ENCODE assay signal across 37 cellular contexts in the genomic region with DNA sequence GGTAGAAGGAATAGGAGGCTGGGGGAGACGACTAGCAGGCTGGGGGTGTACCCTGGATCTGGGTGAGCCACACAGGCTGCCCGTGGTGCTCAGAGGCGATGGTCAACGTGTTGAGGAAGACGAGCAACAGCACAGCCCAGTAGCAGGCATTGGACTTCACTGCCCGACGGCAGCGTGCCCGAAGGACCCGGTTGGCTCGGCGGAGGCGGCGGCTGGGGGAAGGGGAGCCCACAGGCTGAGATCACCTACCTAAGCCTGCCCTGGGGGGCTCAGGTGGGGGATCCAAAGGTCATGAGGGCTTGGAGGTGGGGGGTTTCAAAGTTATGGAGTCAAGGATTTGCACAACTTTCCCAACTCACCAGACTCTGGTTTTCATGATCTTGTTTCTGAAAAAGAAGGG. TPM values are rescaled to one million over a fixed set of nuclear protein-coding genes. Genes with fewer than 3 reads are reported as not detected.
"Had no signal": no experiment of that assay in that cellular context is flagged by ENCODE, and none has a peak within 500 bp of the region (broad histone marks: within the 10 kb centered on the region; RNA-seq: fewer than 3 reads in every experiment).

No MANE protein-coding gene starts in this region.

- H3K4me3 ChIP-seq: MG63 had no signal

- H3K27ac ChIP-seq: KMS-11 had no signal

- H3K9me3 ChIP-seq: MG63 had no signal

- H3K4me2 ChIP-seq: KMS-11 had no signal

- DNase-seq: Karpas-422, Kasumi-1, MG63, MM.1S, MV-4-11, NCI-H1048, NCI-H1092, NCI-H1092 treated with DMSO at 0.1 percent for 48 hours, NCI-H1105, NCI-H1105 treated with DMSO at 0.1 percent for 48 hours, NCI-H1417, NCI-H1417 treated with DMSO at 0.1 percent for 48 hours, NCI-H1436, NCI-H1436 treated with DMSO at 0.1 percent for 48 hours, NCI-H146, NCI-H1694, NCI-H1694 treated with DMSO at 0.1 percent for 48 hours, NCI-H187, NCI-H187 treated with DMSO at 0.1 percent for 48 hours, NCI-H1930, NCI-H2029, NCI-H2029 treated with DMSO at 0.1 percent for 48 hours, NCI-H2081, NCI-H2081 treated with DMSO at 0.1 percent for 48 hours, NCI-H2107, NCI-H2171, NCI-H2171 treated with DMSO at 0.1 percent for 48 hours, NCI-H2227 treated with DMSO at 0.1 percent for 48 hours, NCI-H226, NCI-H345, NCI-H446, NCI-H446 treated with DMSO at 0.1 percent for 48 hours, NCI-H510A had no signal

- H3K27me3 ChIP-seq: MG63 had no signal

- H3K36me3 ChIP-seq: MG63 had no signal

RNA-seq across cellular contexts. Expression of gene CACNA1F, which starts 7.3 kb away (rescaled TPM):
- total RNA-seq: LHCN-M2, M059J, MCF 10A had no signal

RNA-seq across cellular contexts. Expression of gene FOXP3, which starts 38.7 kb away (rescaled TPM):
- total RNA-seq: LHCN-M2 had no signal
